In the genomic region with DNA sequence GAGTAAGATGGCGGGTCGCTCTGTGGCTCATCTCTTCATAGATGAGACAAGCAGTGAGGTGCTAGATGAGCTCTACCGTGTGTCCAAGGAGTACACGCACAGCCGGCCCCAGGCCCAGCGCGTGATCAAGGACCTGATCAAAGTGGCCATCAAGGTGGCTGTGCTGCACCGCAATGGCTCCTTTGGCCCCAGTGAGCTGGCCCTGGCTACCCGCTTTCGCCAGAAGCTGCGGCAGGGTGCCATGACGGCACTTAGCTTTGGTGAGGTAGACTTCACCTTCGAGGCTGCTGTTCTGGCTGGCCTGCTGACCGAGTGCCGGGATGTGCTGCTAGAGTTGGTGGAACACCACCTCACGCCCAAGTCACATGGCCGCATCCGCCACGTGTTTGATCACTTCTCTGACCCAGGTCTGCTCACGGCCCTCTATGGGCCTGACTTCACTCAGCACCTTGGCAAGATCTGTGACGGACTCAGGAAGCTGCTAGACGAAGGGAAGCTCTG, we compare ENCODE assay signal across 11 cellular contexts. TPM values are rescaled to one million over a fixed set of nuclear protein-coding genes. Genes with fewer than 3 reads are reported as not detected.
DNase-seq lines count a peak whose midpoint lies in the region; ATAC-seq and TF ChIP-seq lines count a peak whose summit lies in the region.
"Had no signal": no experiment of that assay in that cellular context is flagged by ENCODE, and none has a peak within 500 bp of the region (broad histone marks: within the 10 kb centered on the region; RNA-seq: fewer than 3 reads in every experiment).

No MANE protein-coding gene starts in this region.

- H3K36me3 Mint-ChIP-seq in activated naive CD4-positive, alpha-beta T cell treated with anti-CD3 and anti-CD28 coated beads, Interleukin-2, amount 10 ng/mL, durations not matched to agents 7 days and 5 days = peaks cover 53% of the 10 kb centered on the region
- H3K36me3 Mint-ChIP-seq in activated B cell treated with CpG ODN at 0.5 μM for 24 hours (ENCODE audit: low read depth) = peaks cover 25% of the 10 kb centered on the region

- H3K4me3 Mint-ChIP-seq in activated naive CD4-positive, alpha-beta T cell treated with anti-CD3 and anti-CD28 coated beads, Interleukin-2, amount 10 ng/mL, durations not matched to agents 7 days and 5 days = peak overlapping the region; percentile 97
- H3K4me3 Mint-ChIP-seq in activated B cell treated with CpG ODN at 0.5 μM for 24 hours = peak overlapping the region; percentile 96

- no peak overlapping the region for H3K9ac ChIP-seq in stomach smooth muscle (ENCODE audit: low read length in 2 of 2)

- intact Hi-C loops in activated B cell treated with CpG ODN at 0.5 μM for 24 hours (cut with micrococcal nuclease) = loop anchor here (5.0 kb wide), 1 partner anchor 152 kb away; the partner anchor contains the start of genes MINDY1 and PRUNE1

- TF ChIP-seq POLR2A in gastroesophageal sphincter (IDR thresholded peaks at IDR 0.05) (no peak), Peyer's patch (IDR thresholded peaks at IDR 0.05) (no peak)

- peaks cover 0 to 66% of the 10 kb centered on the region in 2 donors for H3K36me3 ChIP-seq in gastroesophageal sphincter
- H3K36me3 ChIP-seq in stomach smooth muscle (ENCODE audit: control insufficient read depth in 2 of 2, insufficient read depth in 2 of 2, low read length in 2 of 2) = peaks cover 28 to 37% of the 10 kb centered on the region in 2 donors
- H3K36me3 ChIP-seq in Peyer's patch = peaks cover 0 to 30% (median 0%) of the 10 kb centered on the region in 3 donors

- H3K9me3 Mint-ChIP-seq in activated naive CD4-positive, alpha-beta T cell treated with anti-CD3 and anti-CD28 coated beads, Interleukin-2, amount 10 ng/mL, durations not matched to agents 7 days and 5 days = no peaks in the 10 kb centered on the region
- H3K9me3 Mint-ChIP-seq in activated B cell treated with CpG ODN at 0.5 μM for 24 hours = no peaks in the 10 kb centered on the region

- peak overlapping the region in 3 of 4 donors; percentile 5 to 39 (median 16) for H3K27ac ChIP-seq in gastroesophageal sphincter
- peak overlapping the region; percentile 11 for H3K27ac ChIP-seq in stomach smooth muscle (ENCODE audit: low read length)
- peak overlapping the region in 2 of 4 donors; percentile 22 to 47 for H3K27ac ChIP-seq in Peyer's patch
- H3K27ac ChIP-seq: tibial nerve had no signal

- ATAC-seq in activated B cell treated with CpG ODN at 0.5 μM for 24 hours (ENCODE audit: low read depth) (no peak), gastroesophageal sphincter (peak; percentile 23), esophagus mucosa (no peak)

- CTCF ChIA-PET in activated naive CD4-positive, alpha-beta T cell treated with anti-CD3 and anti-CD28 coated beads, Interleukin-2, amount 10 ng/mL, durations not matched to agents 7 days and 5 days (lab: Charles Lee) = interaction anchor here (1.9 to 8.9 kb wide), 2 partner anchors 58 to 94 kb away, joined by 7 to 160 read pairs; no protein-coding TSS in a partner anchor
- CTCF ChIA-PET in activated B cell treated with CpG ODN at 0.5 μM for 24 hours (lab: Charles Lee) = interaction anchor here (1.1 to 8.1 kb wide), 3 partner anchors 58 to 134 kb away, joined by 3 to 160 read pairs (median 17); no protein-coding TSS in a partner anchor

- WGBS in gastroesophageal sphincter (ENCODE audit: low coverage in 1 of 2), 2 donors = 90 to 93% methylated on average over 2 to 3 of the region's 22 CpGs

- peaks cover 0 to 44% (median 5%) of the 10 kb centered on the region in 3 donors for H3K4me1 ChIP-seq in gastroesophageal sphincter
- peaks cover 4% of the 10 kb centered on the region for H3K4me1 ChIP-seq in stomach smooth muscle (ENCODE audit: control insufficient read depth, insufficient read depth, low read length)
- H3K4me1 ChIP-seq in Peyer's patch = peaks cover 0 to 7% (median 0%) of the 10 kb centered on the region in 4 donors

- no peaks in the 10 kb centered on the region for H3K27me3 ChIP-seq in gastroesophageal sphincter
- H3K27me3 ChIP-seq in stomach smooth muscle (ENCODE audit: control insufficient read depth in 1 of 2, insufficient read depth in 2 of 2, low read length in 2 of 2) = no peaks in the 10 kb centered on the region
- H3K27me3 ChIP-seq in Peyer's patch = no peaks in the 10 kb centered on the region
- H3K27me3 ChIP-seq: tibial nerve had no signal

- POLR2A ChIA-PET in activated B cell treated with CpG ODN at 0.5 μM for 24 hours (lab: Charles Lee) = interaction anchor here (0.6 to 3.2 kb wide), 5 partner anchors 28 to 123 kb away, joined by 3 to 22 read pairs (median 4); partner anchors contain the start of genes VPS72 and ZNF687

- H3K4me1 Mint-ChIP-seq in activated naive CD4-positive, alpha-beta T cell treated with anti-CD3 and anti-CD28 coated beads, Interleukin-2, amount 10 ng/mL, durations not matched to agents 7 days and 5 days = peaks cover 71% of the 10 kb centered on the region
- peaks cover 49% of the 10 kb centered on the region for H3K4me1 Mint-ChIP-seq in activated B cell treated with CpG ODN at 0.5 μM for 24 hours

- no peak for TF ChIP-seq CTCF in activated B cell treated with CpG ODN at 0.5 μM for 24 hours (IDR thresholded peaks at IDR 0.05)
- no peak for TF ChIP-seq CTCF in gastroesophageal sphincter (IDR thresholded peaks at IDR 0.05)
- TF ChIP-seq CTCF in Peyer's patch (IDR thresholded peaks at IDR 0.05) = no peak

- no peak for DNase-seq in activated naive CD4-positive, alpha-beta T cell treated with anti-CD3 and anti-CD28 coated beads, Interleukin-2, amount 10 ng/mL, durations not matched to agents 7 days and 5 days
- no peak for DNase-seq in activated naive CD4-positive, alpha-beta T cell treated with anti-CD3 and anti-CD28 coated beads, Interleukin-2, amount 50 U/mL, for 16 hours
- DNase-seq in activated B cell treated with CpG ODN at 0.5 μM for 24 hours (no peak), SIG-M5 treated with dmso at 0.1 percent for 504 hours (lab: John Stamatoyannopoulos, UW; ENCODE audit: unreplicated experiment) (no peak), Peyer's patch (no peak)
- DNase-seq: MM.1S, NCI-H774 had no signal

- H3K27me3 Mint-ChIP-seq in activated naive CD4-positive, alpha-beta T cell treated with anti-CD3 and anti-CD28 coated beads, Interleukin-2, amount 10 ng/mL, durations not matched to agents 7 days and 5 days = no peaks in the 10 kb centered on the region
- H3K27me3 Mint-ChIP-seq in activated B cell treated with CpG ODN at 0.5 μM for 24 hours = no peaks in the 10 kb centered on the region

- no peaks in the 10 kb centered on the region for H3K9me3 ChIP-seq in gastroesophageal sphincter
- H3K9me3 ChIP-seq in stomach smooth muscle (ENCODE audit: control insufficient read depth in 2 of 2, low read length in 2 of 2) = no peaks in the 10 kb centered on the region
- no peaks in the 10 kb centered on the region for H3K9me3 ChIP-seq in Peyer's patch
- H3K9me3 ChIP-seq: tibial nerve had no signal

- H3K4me3 ChIP-seq in gastroesophageal sphincter = no peak overlapping the region
- no peak overlapping the region for H3K4me3 ChIP-seq in stomach smooth muscle (ENCODE audit: low read length in 2 of 2)
- H3K4me3 ChIP-seq in Peyer's patch = no peak overlapping the region

- peak overlapping the region; percentile 94 for H3K27ac Mint-ChIP-seq in activated naive CD4-positive, alpha-beta T cell treated with anti-CD3 and anti-CD28 coated beads, Interleukin-2, amount 10 ng/mL, durations not matched to agents 7 days and 5 days
- H3K27ac Mint-ChIP-seq in activated B cell treated with CpG ODN at 0.5 μM for 24 hours = peak overlapping the region; percentile 95

- no peak for TF ChIP-seq EP300 in gastroesophageal sphincter (IDR thresholded peaks at IDR 0.05)

RNA-seq across cellular contexts. Expression of gene TNFAIP8L2, which starts 2.4 kb away (rescaled TPM):
- total RNA-seq in activated B cell treated with CpG ODN at 0.5 μM for 24 hours (8.5 and 9.3 TPM in 2 replicates), gastroesophageal sphincter (1 to 10 TPM in 3 of 4 donors, under 1 TPM in 1; 0.85 to 7.2 (median 4.4) TPM), esophagus mucosa (not detected), Peyer's patch (1 to 10 TPM in 2 of 4 donors, not detected in 2; 4.0 to 6.6 TPM)

RNA-seq across cellular contexts. Expression of gene LYSMD1, which starts 6.9 kb away (rescaled TPM):
- total RNA-seq in activated B cell treated with CpG ODN at 0.5 μM for 24 hours (4.9 and 5.4 TPM in 2 replicates), gastroesophageal sphincter (10 to 100 TPM; 14.0 to 28.6 (median 14.4) TPM), esophagus mucosa (5.0 TPM), Peyer's patch (10 to 100 TPM in 2 of 4 donors, 1 to 10 TPM in 2; 6.0 to 11.7 (median 10.2) TPM)

RNA-seq across cellular contexts. Expression of gene SCNM1, which starts 7.1 kb away (rescaled TPM):
- total RNA-seq in activated B cell treated with CpG ODN at 0.5 μM for 24 hours (52.8 and 58.2 TPM in 2 replicates), gastroesophageal sphincter (10 to 100 TPM; 18.7 to 32.0 (median 25.6) TPM), esophagus mucosa (30.6 TPM), Peyer's patch (10 to 100 TPM; 16.1 to 48.9 (median 36.9) TPM)

RNA-seq across cellular contexts. Expression of gene SEMA6C, which starts 12.4 kb away (rescaled TPM):
- 0.59 and 0.67 TPM in 2 replicates for total RNA-seq in activated B cell treated with CpG ODN at 0.5 μM for 24 hours
- total RNA-seq in gastroesophageal sphincter = 10 to 100 TPM in 1 of 4 donors, 1 to 10 TPM in 3; 6.1 to 13.9 (median 8.0) TPM
- 0.88 TPM for total RNA-seq in esophagus mucosa
- total RNA-seq in Peyer's patch = 10 to 100 TPM in 3 of 4 donors, 1 to 10 TPM in 1; 2.5 to 24.6 (median 16.6) TPM

RNA-seq across cellular contexts. Expression of gene TMOD4, which starts 17.0 kb away (rescaled TPM):
- 3.8 and 4.4 TPM in 2 replicates for total RNA-seq in activated B cell treated with CpG ODN at 0.5 μM for 24 hours
- 1 to 10 TPM in 1 of 4 donors, not detected in 3; 2.2 TPM for total RNA-seq in gastroesophageal sphincter
- not detected for total RNA-seq in esophagus mucosa
- 10 to 100 TPM in 1 of 4 donors, not detected in 3; 10.7 TPM for total RNA-seq in Peyer's patch
